In genomic region chr7:70710011-70710480, GRCh38 we compare ENCODE assay signal across 9 cellular contexts.
DNase-seq lines count a peak whose midpoint lies in the region; ATAC-seq and TF ChIP-seq lines count a peak whose summit lies in the region.
"Had no signal": no experiment of that assay in that cellular context is flagged by ENCODE, and none has a peak within 500 bp of the region (broad histone marks: within the 10 kb centered on the region; RNA-seq: fewer than 3 reads in every experiment).

No MANE protein-coding gene starts in this region.

- H3K4me2 ChIP-seq in fibroblast of lung (ENCODE audit: extremely low read depth, insufficient read depth, low read length), result peak overlapping the region; percentile 40

- H3K4me1 ChIP-seq in cardiac muscle cell (ENCODE audit: low read depth) (peaks cover 42% of the 10 kb centered on the region), fibroblast of lung (ENCODE audit: control insufficient read depth, extremely low read depth, insufficient read depth, low read length) (peaks cover 7% of the 10 kb centered on the region)

- no peak overlapping the region for H3K4me3 ChIP-seq in cardiac muscle cell
- H3K4me3 ChIP-seq in fibroblast of lung (replicated peaks in 1 of 4; ENCODE audit: control extremely low read depth in 1 of 4, insufficient read depth in 1 of 4, low read depth in 3 of 4, low read length in 4 of 4), result no peak overlapping the region
- H3K4me3 ChIP-seq: HAP-1 had no signal

- H2AFZ ChIP-seq in fibroblast of lung (ENCODE audit: low read length), result no peak overlapping the region

- peaks cover 31% of the 10 kb centered on the region for H3K36me3 Mint-ChIP-seq in type B pancreatic cell

- H3K9me3 ChIP-seq in cardiac muscle cell (ENCODE audit: low read depth) (no peaks in the 10 kb centered on the region), fibroblast of lung (ENCODE audit: control insufficient read depth, insufficient read depth, low read depth, low read length) (no peaks in the 10 kb centered on the region)
- H3K9me3 ChIP-seq: HAP-1 had no signal

- peak overlapping the region; percentile 57 for H3K4me3 Mint-ChIP-seq in type B pancreatic cell

- no peak for ATAC-seq in Right ventricle myocardium superior (ENCODE audit: poor library complexity)

- H3K27me3 ChIP-seq in cardiac muscle cell, result no peaks in the 10 kb centered on the region
- H3K27me3 ChIP-seq in fibroblast of lung (ENCODE audit: control insufficient read depth, insufficient read depth, low read length), result no peaks in the 10 kb centered on the region

- H3K27ac ChIP-seq in cardiac muscle cell, result peak overlapping the region; percentile 57
- no peak overlapping the region for H3K27ac ChIP-seq in fibroblast of lung (ENCODE audit: insufficient read depth, low read length)

- no peaks in the 10 kb centered on the region for H3K79me2 ChIP-seq in fibroblast of lung (ENCODE audit: control insufficient read depth, insufficient read depth, low read length)

- intact Hi-C loops in Right ventricle myocardium superior (cut with DNase I), result no loop called here

- TF ChIP-seq CTCF in cardiac muscle cell (IDR thresholded peaks at IDR 0.05; ENCODE audit: low read depth, low read length) (no peak), fibroblast of lung (conservative IDR thresholded peaks at IDR 0.05 in 1 of 2, IDR thresholded peaks at IDR 0.05 in 1 of 2; ENCODE audit: low read depth in 1 of 2, low read length in 2 of 2) (no peak), type B pancreatic cell (conservative IDR thresholded peaks at IDR 0.05) (no peak)

- H3K27ac Mint-ChIP-seq in type B pancreatic cell, result peak overlapping the region; percentile 82

- DNase-seq in cardiac muscle cell (ENCODE audit: low read depth in 1 of 2, low spot score in 1 of 2) (peak in 1 of 2 donors; percentile 43), Right ventricle myocardium superior (no peak), NCI-H2227 (lab: John Stamatoyannopoulos, UW; ENCODE audit: unreplicated experiment) (peak; percentile 29), fibroblast of lung (ENCODE audit: low read depth in 2 of 2) (peak; percentile 72 to 93), type B pancreatic cell (ENCODE audit: extremely low spot score, unreplicated experiment) (no peak), SHP77 (lab: John Stamatoyannopoulos, UW) (no peak)
- no peak for DNase-seq in stimulated activated CD4-positive, alpha-beta T cell treated with anti-CD3 and anti-CD28 coated beads, Interleukin-15, amount 100 ng/mL, for 24 hours
- DNase-seq in activated CD4-positive, CD25-positive, alpha-beta regulatory T cell (lab: John Stamatoyannopoulos, UW), result no peak

- H3K9me3 Mint-ChIP-seq in type B pancreatic cell, result peaks cover 13% of the 10 kb centered on the region

- no peak overlapping the region for H3K9ac ChIP-seq in fibroblast of lung (ENCODE audit: insufficient read depth, low read length)

- H3K27me3 Mint-ChIP-seq in type B pancreatic cell, result no peaks in the 10 kb centered on the region

- peaks cover 46% of the 10 kb centered on the region for H3K4me1 Mint-ChIP-seq in type B pancreatic cell (ENCODE audit: unreplicated experiment)

- no peaks in the 10 kb centered on the region for H3K36me3 ChIP-seq in cardiac muscle cell
- no peaks in the 10 kb centered on the region for H3K36me3 ChIP-seq in fibroblast of lung (ENCODE audit: control insufficient read depth, insufficient read depth, low read length)
- H3K36me3 ChIP-seq: HAP-1 had no signal

- no peaks in the 10 kb centered on the region for H4K20me1 ChIP-seq in fibroblast of lung (ENCODE audit: control insufficient read depth, extremely low read depth, insufficient read depth, low read length)

Comparison
In these comparisons a context has a peak if more than half of its experiments do, and no peak if none do; other contexts are left out.
1. DNase-seq: peak in NCI-H2227 (single experiment) and fibroblast of lung (2 of 2); none in Right ventricle myocardium superior (single experiment), type B pancreatic cell (single experiment), stimulated activated CD4-positive, alpha-beta T cell treated with anti-CD3 and anti-CD28 coated beads, Interleukin-15, amount 100 ng/mL, for 24 hours (single experiment), activated CD4-positive, CD25-positive, alpha-beta regulatory T cell (0 of 4) and SHP77 (0 of 2).